Comparison of ENCODE assay signal across 17 cellular contexts in the genomic region with DNA sequence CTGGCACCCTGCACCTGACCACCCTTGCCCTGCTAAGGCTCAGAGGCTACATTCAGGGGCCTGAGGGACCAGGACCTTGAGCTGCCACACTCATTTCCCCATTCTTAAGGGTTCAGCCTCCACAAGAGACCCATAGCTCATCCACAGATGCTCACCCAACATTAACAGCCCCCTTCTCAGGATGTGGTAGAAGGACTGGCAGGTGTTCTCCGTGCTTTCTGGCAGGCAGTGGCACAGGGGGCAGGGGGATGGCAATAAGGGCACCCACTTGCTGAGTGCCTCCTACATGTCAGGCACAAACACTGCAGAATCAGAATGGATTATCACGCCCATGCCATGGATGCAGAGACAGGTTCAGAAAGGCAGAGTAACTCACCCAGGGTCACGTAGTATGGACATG. TPM values are rescaled to one million over a fixed set of nuclear protein-coding genes. Genes with fewer than 3 reads are reported as not detected.
A peak's percentile ranks its signal among the peaks of the same experiment; 100 is the strongest.
DNase-seq lines count a peak whose midpoint lies in the region; ATAC-seq and TF ChIP-seq lines count a peak whose summit lies in the region.
"Had no signal": no experiment of that assay in that cellular context is flagged by ENCODE, and none has a peak within 500 bp of the region (broad histone marks: within the 10 kb centered on the region; RNA-seq: fewer than 3 reads in every experiment).

No MANE protein-coding gene starts in this region.

- peak overlapping the region; percentile 70 for H3K27ac ChIP-seq in RWPE2 (ENCODE audit: poor library complexity, severe bottlenecking)
- H3K27ac ChIP-seq in lower lobe of right lung: peak overlapping the region; percentile 18

- ATAC-seq in natural killer cell (no peak), RWPE2 (ENCODE audit: low read depth) (no peak), lower lobe of right lung (no peak), SK-N-SH treated with all-trans-retinoic acid at 6 μM for 48 hours (no peak)
- no peak for ATAC-seq in natural killer cell treated with Interleukin-12 subunit alpha and Interleukin-12 subunit beta and Interleukin-15 and Interleukin-18, amount 100 ng/mL, for 72 hours
- ATAC-seq: activated CD4-positive, CD25-positive, alpha-beta regulatory T cell treated with anti-CD3 and anti-CD28 coated beads, Interleukin-2, amount 50 U/mL, for 24 hours; activated T-cell treated with anti-CD3 and anti-CD28 coated beads, Interleukin-2, amount 50 U/mL, for 4 hours had no signal

- intact Hi-C loops in natural killer cell (cut with micrococcal nuclease): no loop called here
- intact Hi-C loops in lower lobe of right lung (cut with DNase I): no loop called here

- DNase-seq in natural killer cell (no peak), RWPE2 (ENCODE audit: low spot score) (no peak), lower lobe of right lung (no peak), T-helper 9 cell (no peak), NCI-H345 (lab: John Stamatoyannopoulos, UW) (no peak)
- no peak for DNase-seq in natural killer cell treated with Interleukin-12 subunit alpha and Interleukin-12 subunit beta and Interleukin-15 and Interleukin-18, amount 100 ng/mL, for 72 hours (ENCODE audit: low spot score)
- DNase-seq: activated T-cell treated with anti-CD3 and anti-CD28 coated beads, Interleukin-2, amount 50 U/mL, for 4 hours; aorta; DMS79; NCI-H2029 treated with DMSO at 0.1 percent for 48 hours; NCI-H510A; SIG-M5; stimulated activated CD4-positive, alpha-beta T cell treated with anti-CD3 and anti-CD28 coated beads, Interleukin-4, amount 100 ng/mL, for 1 hour had no signal

- no peaks in the 10 kb centered on the region for H3K36me3 Mint-ChIP-seq in natural killer cell
- no peaks in the 10 kb centered on the region for H3K36me3 Mint-ChIP-seq in natural killer cell treated with Interleukin-12 subunit alpha and Interleukin-12 subunit beta and Interleukin-15 and Interleukin-18, amount 100 ng/mL, for 72 hours

- no peaks in the 10 kb centered on the region for H3K27me3 ChIP-seq in RWPE2 (ENCODE audit: insufficient read depth, poor library complexity, severe bottlenecking)
- no peaks in the 10 kb centered on the region for H3K27me3 ChIP-seq in lower lobe of right lung (ENCODE audit: low read depth)
- H3K27me3 ChIP-seq: suprapubic skin had no signal

- H3K27me3 Mint-ChIP-seq in natural killer cell (ENCODE audit: low read depth in 2 of 2): no peaks in the 10 kb centered on the region
- H3K27me3 Mint-ChIP-seq in natural killer cell treated with Interleukin-12 subunit alpha and Interleukin-12 subunit beta and Interleukin-15 and Interleukin-18, amount 100 ng/mL, for 72 hours: no peaks in the 10 kb centered on the region

- H3K9me3 Mint-ChIP-seq in natural killer cell: no peaks in the 10 kb centered on the region
- H3K9me3 Mint-ChIP-seq in natural killer cell treated with Interleukin-12 subunit alpha and Interleukin-12 subunit beta and Interleukin-15 and Interleukin-18, amount 100 ng/mL, for 72 hours: no peaks in the 10 kb centered on the region
- H3K9me3 Mint-ChIP-seq: activated T-cell treated with anti-CD3 and anti-CD28 coated beads, Interleukin-2, amount 50 U/mL, for 4 hours; GM23338 had no signal

- TF ChIP-seq CTCF in natural killer cell (IDR thresholded peaks at IDR 0.05): no peak
- TF ChIP-seq CTCF in RWPE2 (IDR thresholded peaks at IDR 0.05; ENCODE audit: poor library complexity, severe bottlenecking): no peak
- TF ChIP-seq CTCF in lower lobe of right lung (IDR thresholded peaks at IDR 0.05): no peak

- H3K27ac Mint-ChIP-seq in natural killer cell: peak overlapping the region; percentile 51 to 85
- peak overlapping the region in 1 of 2 donors; percentile 90 for H3K27ac Mint-ChIP-seq in natural killer cell treated with Interleukin-12 subunit alpha and Interleukin-12 subunit beta and Interleukin-15 and Interleukin-18, amount 100 ng/mL, for 72 hours
- H3K27ac Mint-ChIP-seq: GM23338 had no signal

- no peak overlapping the region for H3K4me3 Mint-ChIP-seq in natural killer cell
- H3K4me3 Mint-ChIP-seq in natural killer cell treated with Interleukin-12 subunit alpha and Interleukin-12 subunit beta and Interleukin-15 and Interleukin-18, amount 100 ng/mL, for 72 hours: no peak overlapping the region
- H3K4me3 Mint-ChIP-seq: activated T-cell treated with anti-CD3 and anti-CD28 coated beads, Interleukin-2, amount 50 U/mL, for 4 hours; GM23338 had no signal

- H3K4me1 Mint-ChIP-seq in natural killer cell: peaks cover 77 to 91% of the 10 kb centered on the region in 2 donors
- H3K4me1 Mint-ChIP-seq in natural killer cell treated with Interleukin-12 subunit alpha and Interleukin-12 subunit beta and Interleukin-15 and Interleukin-18, amount 100 ng/mL, for 72 hours (ENCODE audit: low read depth in 2 of 2): peaks cover 69 to 78% of the 10 kb centered on the region in 2 donors

- H3K4me1 ChIP-seq in RWPE2 (ENCODE audit: insufficient read depth, poor library complexity, severe bottlenecking) (peaks cover 51% of the 10 kb centered on the region), lower lobe of right lung (peaks cover 75% of the 10 kb centered on the region)

- H3K36me3 ChIP-seq in RWPE2 (ENCODE audit: low read depth): peaks cover 20% of the 10 kb centered on the region; the same call in 1 of the 2 replicates
- no peaks in the 10 kb centered on the region for H3K36me3 ChIP-seq in lower lobe of right lung
- H3K36me3 ChIP-seq: suprapubic skin had no signal

- H3K4me3 ChIP-seq in RWPE2 (ENCODE audit: severe bottlenecking): no peak overlapping the region
- no peak overlapping the region for H3K4me3 ChIP-seq in lower lobe of right lung
- H3K4me3 ChIP-seq: GM23338, suprapubic skin had no signal

- H3K9me3 ChIP-seq in RWPE2 (ENCODE audit: severe bottlenecking) (no peaks in the 10 kb centered on the region), lower lobe of right lung (no peaks in the 10 kb centered on the region)
- H3K9me3 ChIP-seq: suprapubic skin had no signal

TF ChIP-seq in SK-N-SH treated with all-trans-retinoic acid at 6 μM for 48 hours, 23 proteins besides CTCF, POLR2A, EP300 and RAD21:
- TF ChIP-seq BACH2 (CRISPR knock-in tag; IDR thresholded peaks at IDR 0.05; ENCODE audit: borderline replicate concordance): no peak
- no peak for TF ChIP-seq TCF4 (CRISPR knock-in tag; IDR thresholded peaks at IDR 0.05; ENCODE audit: borderline replicate concordance)
- TF ChIP-seq ISL1 (CRISPR knock-in tag; IDR thresholded peaks at IDR 0.05): no peak
- TF ChIP-seq PPARA (CRISPR knock-in tag; IDR thresholded peaks at IDR 0.05; ENCODE audit: borderline replicate concordance): no peak
- no peak for TF ChIP-seq ZNF70 (CRISPR knock-in tag; IDR thresholded peaks at IDR 0.05)
- no peak for TF ChIP-seq CSDC2 (CRISPR knock-in tag; IDR thresholded peaks at IDR 0.05)
- TF ChIP-seq ZNF8 (CRISPR knock-in tag; IDR thresholded peaks at IDR 0.05): no peak
- no peak for TF ChIP-seq OSR1 (CRISPR knock-in tag; IDR thresholded peaks at IDR 0.05)
TF ChIP-seq in SK-N-SH treated with all-trans-retinoic acid at 6 μM for 48 hours: peak in this region for 0.

RNA-seq across cellular contexts. Expression of gene MAPKAPK3, which starts 9.5 kb away (rescaled TPM):
- total RNA-seq in natural killer cell: 10 to 100 TPM; 48.0 to 57.7 (median 49.3) TPM
- total RNA-seq in natural killer cell treated with Interleukin-12 subunit alpha and Interleukin-12 subunit beta and Interleukin-15 and Interleukin-18, amount 100 ng/mL, for 72 hours: 100 to 1,000 TPM in 1 of 2 donors, 10 to 100 TPM in 1; 84.8 to 106 TPM
- total RNA-seq in lower lobe of right lung: 68.6 TPM

RNA-seq across cellular contexts. Expression of gene CISH, which starts 14.8 kb away (rescaled TPM):
- total RNA-seq in natural killer cell (10 to 100 TPM in 2 of 3 donors, 1 to 10 TPM in 1; 2.4 to 23.6 (median 11.3) TPM), lower lobe of right lung (48.8 TPM)
- 100 to 1,000 TPM; 146 to 151 TPM for total RNA-seq in natural killer cell treated with Interleukin-12 subunit alpha and Interleukin-12 subunit beta and Interleukin-15 and Interleukin-18, amount 100 ng/mL, for 72 hours

RNA-seq across cellular contexts. Expression of gene DOCK3, which starts 48.3 kb away (rescaled TPM):
- total RNA-seq in natural killer cell (1 to 10 TPM; 1.4 to 2.4 (median 1.7) TPM), lower lobe of right lung (1.5 TPM)
- total RNA-seq in natural killer cell treated with Interleukin-12 subunit alpha and Interleukin-12 subunit beta and Interleukin-15 and Interleukin-18, amount 100 ng/mL, for 72 hours: 1 to 10 TPM; 1.3 to 4.5 TPM

RNA-seq across cellular contexts. Expression of gene HEMK1, which starts 57.1 kb away (rescaled TPM):
- 10 to 100 TPM; 20.5 to 29.3 (median 28.2) TPM for total RNA-seq in natural killer cell
- total RNA-seq in natural killer cell treated with Interleukin-12 subunit alpha and Interleukin-12 subunit beta and Interleukin-15 and Interleukin-18, amount 100 ng/mL, for 72 hours: 10 to 100 TPM; 31.5 to 48.4 TPM
- total RNA-seq in lower lobe of right lung: 28.4 TPM

RNA-seq across cellular contexts. Expression of gene C3orf18, which starts 58.9 kb away (rescaled TPM):
- 10 to 100 TPM in 2 of 3 donors, 1 to 10 TPM in 1; 7.5 to 15.3 (median 11.7) TPM for total RNA-seq in natural killer cell
- 1 to 10 TPM; 5.1 to 6.2 TPM for total RNA-seq in natural killer cell treated with Interleukin-12 subunit alpha and Interleukin-12 subunit beta and Interleukin-15 and Interleukin-18, amount 100 ng/mL, for 72 hours
- total RNA-seq in lower lobe of right lung: 6.7 TPM
